Comparison of ENCODE assay signal across 12 cellular contexts in genomic region chr17:63703556-63704258, GRCh38. TPM values are rescaled to one million over a fixed set of nuclear protein-coding genes. Genes with fewer than 3 reads are reported as not detected.
DNase-seq lines count a peak whose midpoint lies in the region; FAIRE-seq and TF ChIP-seq lines count a peak whose summit lies in the region.
"Had no signal": no experiment of that assay in that cellular context is flagged by ENCODE, and none has a peak within 500 bp of the region (broad histone marks: within the 10 kb centered on the region; RNA-seq: fewer than 3 reads in every experiment).

No MANE protein-coding gene starts in this region.

- peaks cover 39% of the 10 kb centered on the region for H3K36me3 Mint-ChIP-seq in T-helper 1 cell treated with Interleukin-12 subunit alpha and Interleukin-12 subunit beta and Interleukin-4 antibody, amounts not matched to agents 30 μg/mL and 1 μg/mL, for 36 hours (ENCODE audit: low read depth)
- peaks cover 21% of the 10 kb centered on the region for H3K36me3 Mint-ChIP-seq in astrocyte (ENCODE audit: low read depth, unreplicated experiment)
- peaks cover 24% of the 10 kb centered on the region for H3K36me3 Mint-ChIP-seq in nephron (ENCODE audit: low read depth)

- H3K27ac Mint-ChIP-seq in T-helper 1 cell treated with Interleukin-12 subunit alpha and Interleukin-12 subunit beta and Interleukin-4 antibody, amounts not matched to agents 30 μg/mL and 1 μg/mL, for 36 hours, result peak overlapping the region; percentile 79
- peak overlapping the region; percentile 9 for H3K27ac Mint-ChIP-seq in astrocyte (ENCODE audit: unreplicated experiment)
- H3K27ac Mint-ChIP-seq in nephron, result no peak overlapping the region

- H4K20me1 ChIP-seq in OCI-LY1 (ENCODE audit: insufficient read depth, low read length) (no peaks in the 10 kb centered on the region), astrocyte (ENCODE audit: insufficient read depth, low read length) (peaks cover 8% of the 10 kb centered on the region)

- no peaks in the 10 kb centered on the region for H3K27me3 ChIP-seq in OCI-LY1 (ENCODE audit: insufficient read depth, low read length)
- H3K27me3 ChIP-seq in astrocyte (ENCODE audit: insufficient read depth, low read length), result no peaks in the 10 kb centered on the region

- DNase-seq in T-helper 1 cell (no peak), astrocyte (ENCODE audit: low read depth) (no peak), iPS-NIHi11 (ENCODE audit: low spot score) (no peak), erythroblast (lab: John Stamatoyannopoulos, UW) (no peak), medulla oblongata (ENCODE audit: extremely low spot score) (no peak)
- DNase-seq: amygdala, SHP77 had no signal

- TF ChIP-seq CTCF in OCI-LY1 (IDR thresholded peaks at IDR 0.05; ENCODE audit: low read length) (no peak), astrocyte (IDR thresholded peaks at IDR 0.05; ENCODE audit: insufficient read depth, low read depth, low read length) (no peak), nephron (IDR thresholded peaks at IDR 0.05; ENCODE audit: unreplicated experiment in 3 of 3) (no peak)

- H3K4me3 Mint-ChIP-seq in T-helper 1 cell treated with Interleukin-12 subunit alpha and Interleukin-12 subunit beta and Interleukin-4 antibody, amounts not matched to agents 30 μg/mL and 1 μg/mL, for 36 hours, result peak overlapping the region; percentile 91
- no peak overlapping the region for H3K4me3 Mint-ChIP-seq in astrocyte (ENCODE audit: unreplicated experiment)
- peak overlapping the region in 2 of 3 experiments; percentile 18 to 46 for H3K4me3 Mint-ChIP-seq in nephron

- H3K4me1 ChIP-seq in OCI-LY1 (ENCODE audit: insufficient read depth, low read length, severe bottlenecking) (peaks cover 64% of the 10 kb centered on the region), astrocyte (ENCODE audit: insufficient read depth, low read length) (peaks cover 11% of the 10 kb centered on the region)

- H3K9me3 Mint-ChIP-seq in T-helper 1 cell treated with Interleukin-12 subunit alpha and Interleukin-12 subunit beta and Interleukin-4 antibody, amounts not matched to agents 30 μg/mL and 1 μg/mL, for 36 hours, result no peaks in the 10 kb centered on the region
- H3K9me3 Mint-ChIP-seq in astrocyte (ENCODE audit: unreplicated experiment) (peaks cover 2% of the 10 kb centered on the region), nephron (no peaks in the 10 kb centered on the region)

- no peak for FAIRE-seq in astrocyte (lab: Jason Lieb, UNC)
- FAIRE-seq: colon, K562 had no signal

- H3K9me3 ChIP-seq in OCI-LY1 (ENCODE audit: low read length), result no peaks in the 10 kb centered on the region
- H3K9me3 ChIP-seq in astrocyte (ENCODE audit: insufficient read depth, low read depth, low read length), result no peaks in the 10 kb centered on the region

- H3K9me2 ChIP-seq in OCI-LY1 (ENCODE audit: low read depth, low read length), result no peaks in the 10 kb centered on the region

- no peak overlapping the region for H3K4me3 ChIP-seq in OCI-LY1 (ENCODE audit: low read depth, low read length, poor library complexity, severe bottlenecking)
- H3K4me3 ChIP-seq in astrocyte (ENCODE audit: insufficient read depth, low read depth, low read length), result no peak overlapping the region
- H3K4me3 ChIP-seq: K562 had no signal

- H3K27me3 Mint-ChIP-seq in T-helper 1 cell treated with Interleukin-12 subunit alpha and Interleukin-12 subunit beta and Interleukin-4 antibody, amounts not matched to agents 30 μg/mL and 1 μg/mL, for 36 hours (ENCODE audit: low read depth), result no peaks in the 10 kb centered on the region
- no peaks in the 10 kb centered on the region for H3K27me3 Mint-ChIP-seq in astrocyte (ENCODE audit: low read depth, unreplicated experiment)
- H3K27me3 Mint-ChIP-seq in nephron (ENCODE audit: low read depth), result peaks cover 3% of the 10 kb centered on the region

- H3K36me3 ChIP-seq in OCI-LY1 (ENCODE audit: insufficient read depth, low read length), result peaks cover 52% of the 10 kb centered on the region
- H3K36me3 ChIP-seq in astrocyte (ENCODE audit: insufficient read depth, low read length), result peaks cover 4% of the 10 kb centered on the region

- H3K79me2 ChIP-seq in OCI-LY1 (ENCODE audit: insufficient read depth, low read length) (no peaks in the 10 kb centered on the region), astrocyte (ENCODE audit: insufficient read depth, low read length) (no peaks in the 10 kb centered on the region)

- peaks cover 54% of the 10 kb centered on the region for H3K4me1 Mint-ChIP-seq in T-helper 1 cell treated with Interleukin-12 subunit alpha and Interleukin-12 subunit beta and Interleukin-4 antibody, amounts not matched to agents 30 μg/mL and 1 μg/mL, for 36 hours (ENCODE audit: low read depth)
- H3K4me1 Mint-ChIP-seq in astrocyte (ENCODE audit: low read depth, unreplicated experiment) (peaks cover 4% of the 10 kb centered on the region), nephron (peaks cover 17% of the 10 kb centered on the region)

- TF ChIP-seq POLR2A in erythroblast (IDR thresholded peaks at IDR 0.05; ENCODE audit: low read length), result no peak

- H3K27ac ChIP-seq in OCI-LY1 (ENCODE audit: low read depth, low read length, poor library complexity, severe bottlenecking) (no peak overlapping the region), astrocyte (ENCODE audit: low read depth, low read length) (no peak overlapping the region)

- H3K4me2 ChIP-seq in OCI-LY1 (ENCODE audit: low read length) (peak overlapping the region; percentile 64; the same call in 1 of the 2 replicates), astrocyte (ENCODE audit: low read length) (no peak overlapping the region)

- no peak overlapping the region for H2AFZ ChIP-seq in OCI-LY1 (ENCODE audit: low read length)
- H2AFZ ChIP-seq in astrocyte (ENCODE audit: low read depth, low read length), result no peak overlapping the region

- H3K9ac ChIP-seq in OCI-LY1 (ENCODE audit: low read length) (peak overlapping the region; percentile 6; the same call in 1 of the 2 replicates), astrocyte (ENCODE audit: low read length) (no peak overlapping the region)

- H3F3A ChIP-seq in OCI-LY1 (ENCODE audit: insufficient read depth, low read length), result no peaks in the 10 kb centered on the region

RNA-seq across cellular contexts. Expression of gene LIMD2, which starts 3.8 kb away (rescaled TPM):
- total RNA-seq in astrocyte, result 54.8 and 55.0 TPM in 2 replicates

RNA-seq across cellular contexts. Expression of gene STRADA, which starts 37.9 kb away (rescaled TPM):
- total RNA-seq in astrocyte, result 28.6 and 35.7 TPM in 2 replicates

Comparison
In these comparisons a context has a peak if more than half of its experiments do, and no peak if none do; other contexts are left out.
1. H3K27ac Mint-ChIP-seq: peak in T-helper 1 cell treated with Interleukin-12 subunit alpha and Interleukin-12 subunit beta and Interleukin-4 antibody, amounts not matched to agents 30 μg/mL and 1 μg/mL, for 36 hours (single experiment) and astrocyte (single experiment); none in nephron (0 of 3).